In genomic region chr1:47618222-47618720, GRCh38 we compare ENCODE assay signal across 18 cellular contexts.
"Had no signal": no experiment of that assay in that cellular context is flagged by ENCODE, and none has a peak within 500 bp of the region (broad histone marks: within the 10 kb centered on the region; RNA-seq: fewer than 3 reads in every experiment).

No MANE protein-coding gene starts in this region.

- DNase-seq: activated B cell treated with CpG ODN at 0.5 μM for 24 hours; activated CD4-positive, alpha-beta T cell treated with anti-CD3 and anti-CD28 coated beads for 36 hours; activated CD4-positive, alpha-beta T cell treated with anti-CD3 and anti-CD28 coated beads, Interleukin-2, amount 50 U/mL, for 4 hours; activated naive CD4-positive, alpha-beta T cell; activated naive CD8-positive, alpha-beta T cell treated with anti-CD3 and anti-CD28 coated beads for 36 hours; activated T-cell treated with anti-CD3 and anti-CD28 coated beads, Interleukin-2, amount 50 U/mL, for 4 hours; cortex of kidney; foreskin melanocyte; glutamatergic neuron; mesenchymal stem cell; nucleus accumbens; stimulated activated CD4-positive, alpha-beta T cell treated with anti-CD3 and anti-CD28 coated beads, Interleukin-1b, Interleukin-23, amount 100 ng/mL, for 48 hours; substantia nigra; thyroid gland had no signal

- H3K36me3 ChIP-seq: right lobe of liver, thyroid gland had no signal

- H3K9me3 ChIP-seq: mucosa of descending colon, right lobe of liver, thyroid gland had no signal

- H3K27me3 ChIP-seq: hepatocyte, right lobe of liver, thyroid gland had no signal

- H3K4me3 ChIP-seq: hepatocyte, mucosa of descending colon, right lobe of liver, skin epidermis, thyroid gland had no signal

- H3K27ac ChIP-seq: hepatocyte, right lobe of liver, skin epidermis, thyroid gland had no signal

- ATAC-seq: right lobe of liver had no signal

- H3K4me1 ChIP-seq: right lobe of liver, thyroid gland had no signal
